ENCODE assay signal across 12 cellular contexts in the genomic region with DNA sequence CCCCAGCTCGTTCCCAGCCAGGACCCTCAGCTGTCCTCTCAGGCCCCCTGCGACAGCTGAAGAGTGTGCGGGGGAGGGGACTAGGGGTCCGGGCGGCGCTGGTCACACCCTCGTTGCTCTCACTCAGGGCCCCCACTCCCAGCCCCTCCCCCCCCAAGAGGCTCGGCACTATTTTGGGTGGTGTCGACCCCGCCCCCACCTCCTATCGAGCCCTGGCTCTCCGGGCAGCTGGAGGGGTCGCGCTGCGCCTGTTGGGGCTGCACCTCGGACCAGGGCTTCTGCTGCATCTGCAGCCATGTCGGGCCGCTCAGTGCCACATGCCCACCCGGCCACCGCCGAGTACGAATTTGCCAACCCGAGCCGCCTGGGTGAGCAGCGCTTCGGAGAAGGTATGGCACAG. TPM values are rescaled to one million over a fixed set of nuclear protein-coding genes. Genes with fewer than 3 reads are reported as not detected.
DNase-seq lines count a peak whose midpoint lies in the region; ATAC-seq and TF ChIP-seq lines count a peak whose summit lies in the region.
"Had no signal": no experiment of that assay in that cellular context is flagged by ENCODE, and none has a peak within 500 bp of the region (broad histone marks: within the 10 kb centered on the region; RNA-seq: fewer than 3 reads in every experiment).

A gene with protein sequence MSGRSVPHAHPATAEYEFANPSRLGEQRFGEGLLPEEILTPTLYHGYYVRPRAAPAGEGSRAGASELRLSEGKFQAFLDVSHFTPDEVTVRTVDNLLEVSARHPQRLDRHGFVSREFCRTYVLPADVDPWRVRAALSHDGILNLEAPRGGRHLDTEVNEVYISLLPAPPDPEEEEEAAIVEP (plus strand): TSS at position 200 of the 400 bp plus-strand sequence. CDS start 96 bp downstream, at position 296.

- H3K9ac ChIP-seq in SK-N-SH = no peak within 1 kb of the TSS

- CTCF ChIA-PET in SK-N-SH (lab: Yijun Ruan, JAX) = no interaction called here

- H2AFZ ChIP-seq in SK-N-SH (ENCODE audit: low read depth) = peak within 1 kb of the TSS; percentile 46; the same call in 1 of the 2 replicates

- peaks cover 7% of the 10 kb centered on the region for H3K27me3 Mint-ChIP-seq in osteocyte (ENCODE audit: unreplicated experiment)

- peaks cover 6 to 7% of the 10 kb centered on the region in 2 experiments; a peak in 2 of 4 replicates for H3K4me1 ChIP-seq in SK-N-SH (ENCODE audit: control insufficient read depth in 1 of 2, insufficient read depth in 2 of 2, low read depth in 1 of 2, low read length in 1 of 2)
- H3K4me1 ChIP-seq in aorta (ENCODE audit: control insufficient read depth in 1 of 2, insufficient read depth in 2 of 2, low read length in 2 of 2) = peaks cover 0 to 6% of the 10 kb centered on the region in 2 donors

- H4K20me1 ChIP-seq in SK-N-SH (ENCODE audit: insufficient read depth) = no peaks in the 10 kb centered on the region

- H3K79me2 ChIP-seq in SK-N-SH (ENCODE audit: insufficient read depth) = no peaks in the 10 kb centered on the region

- 83% methylated on average over 11 of the region's 26 CpGs for WGBS in SK-N-SH (ENCODE audit: low lambda C conversion rate)
- WGBS in aorta, 2 donors = 1 to 2% methylated on average over 16 to 26 of the region's 26 CpGs

- DNase-seq in SK-N-SH = no peak
- DNase-seq in cardiac septum (ENCODE audit: low spot score) = no peak
- DNase-seq in osteocyte (ENCODE audit: extremely low spot score, unreplicated experiment) = no peak
- peak; percentile 65 to 84 for DNase-seq in aorta
- no peak for DNase-seq in retina
- DNase-seq in HUDEP-2 (lab: John Stamatoyannopoulos, UW; ENCODE audit: unreplicated experiment in 76 of 76) = no peak
- DNase-seq: activated gamma-delta T cell treated with Interleukin-2 at 50 U/mL for 16 hours, NCI-H2107 had no signal

- no peaks in the 10 kb centered on the region for H3K36me3 ChIP-seq in SK-N-SH (replicated peaks in 1 of 2; ENCODE audit: control insufficient read depth in 1 of 2, insufficient read depth in 2 of 2, low read length in 1 of 2)
- peaks cover 0 to 3% of the 10 kb centered on the region in 2 donors for H3K36me3 ChIP-seq in aorta (ENCODE audit: control insufficient read depth in 1 of 2, insufficient read depth in 2 of 2, low read length in 1 of 2)

- TF ChIP-seq CTCF in SK-N-SH (IDR thresholded peaks at IDR 0.05) (no peak), osteocyte (IDR thresholded peaks at IDR 0.05) (no peak)

- no peaks in the 10 kb centered on the region for H3F3A ChIP-seq in SK-N-SH (replicated peaks; ENCODE audit: insufficient read depth)

- H3K4me1 Mint-ChIP-seq in osteocyte (ENCODE audit: unreplicated experiment) = peaks cover 36% of the 10 kb centered on the region

- no peaks in the 10 kb centered on the region for H3K9me3 ChIP-seq in SK-N-SH
- no peaks in the 10 kb centered on the region for H3K9me3 ChIP-seq in aorta (ENCODE audit: control insufficient read depth, low read length)

- TF ChIP-seq EP300 in SK-N-SH (IDR thresholded peaks at IDR 0.05; ENCODE audit: borderline replicate concordance in 1 of 2, low read depth in 1 of 2, low read length in 1 of 2) = no peak

- no peak within 1 kb of the TSS for H3K4me3 ChIP-seq in SK-N-SH (ENCODE audit: low read depth in 2 of 2, low read length in 1 of 2)
- H3K4me3 ChIP-seq in aorta (ENCODE audit: low read length in 2 of 2) = peak within 1 kb of the TSS; percentile 79 to 98

- no peak for TF ChIP-seq RAD21 in SK-N-SH (IDR thresholded peaks at IDR 0.05; ENCODE audit: low read length)

- ATAC-seq in SK-N-SH treated with all-trans-retinoic acid at 6 μM for 48 hours = no peak
- peak; percentile 15 for ATAC-seq in aorta (ENCODE audit: low FRiP score)
- ATAC-seq in GM18907 (IDR thresholded peaks at IDR 0.05; ENCODE audit: unreplicated experiment) = no peak

- H3K4me3 Mint-ChIP-seq in osteocyte (ENCODE audit: unreplicated experiment) = peak within 1 kb of the TSS; percentile 44
- H3K4me3 Mint-ChIP-seq: T-helper 1 cell treated with Interleukin-12 subunit alpha and Interleukin-12 subunit beta and Interleukin-4 antibody, amounts not matched to agents 30 μg/mL and 1 μg/mL, for 36 hours had no signal

- peak within 1 kb of the TSS; percentile 98 for H3K27ac Mint-ChIP-seq in osteocyte (ENCODE audit: unreplicated experiment)
- H3K27ac Mint-ChIP-seq: T-helper 1 cell treated with Interleukin-12 subunit alpha and Interleukin-12 subunit beta and Interleukin-4 antibody, amounts not matched to agents 30 μg/mL and 1 μg/mL, for 36 hours had no signal

- H3K9me3 Mint-ChIP-seq in osteocyte (ENCODE audit: unreplicated experiment) = no peaks in the 10 kb centered on the region
- H3K9me3 Mint-ChIP-seq: T-helper 1 cell treated with Interleukin-12 subunit alpha and Interleukin-12 subunit beta and Interleukin-4 antibody, amounts not matched to agents 30 μg/mL and 1 μg/mL, for 36 hours had no signal

- H3K27ac ChIP-seq in SK-N-SH (ENCODE audit: low read depth in 2 of 2, low read length in 1 of 2) = peak within 1 kb of the TSS in 1 of 2 experiments; percentile 33; a peak in 1 of 4 replicates
- H3K27ac ChIP-seq in aorta (ENCODE audit: low read depth in 1 of 2, low read length in 2 of 2) = peak within 1 kb of the TSS; percentile 97 to 99
- H3K27ac ChIP-seq: 22Rv1 had no signal

- POLR2A ChIA-PET in SK-N-SH (lab: Yijun Ruan, JAX) = no interaction called here

- H3K9me2 ChIP-seq in SK-N-SH = no peaks in the 10 kb centered on the region

- no peaks in the 10 kb centered on the region for H3K36me3 Mint-ChIP-seq in osteocyte (ENCODE audit: unreplicated experiment)

- H3K27me3 ChIP-seq in SK-N-SH (ENCODE audit: insufficient read depth) (no peaks in the 10 kb centered on the region), aorta (ENCODE audit: control insufficient read depth in 1 of 2, insufficient read depth in 2 of 2, low read length in 1 of 2) (no peaks in the 10 kb centered on the region)

- H3K4me2 ChIP-seq in SK-N-SH = peak within 1 kb of the TSS; percentile 34; the same call in 1 of the 2 replicates

- intact Hi-C loops in cardiac septum (cut with DNase I) (no loop called here), aorta (cut with DNase I) (loop anchor here in 1 of 2 donors (2.0 kb wide), 1 partner anchor 34 kb away; a partner anchor contains a TSS)

TF ChIP-seq in SK-N-SH, 30 proteins besides CTCF, POLR2A, EP300 and RAD21 (continues in another document):
- TF ChIP-seq, protein P1, sequence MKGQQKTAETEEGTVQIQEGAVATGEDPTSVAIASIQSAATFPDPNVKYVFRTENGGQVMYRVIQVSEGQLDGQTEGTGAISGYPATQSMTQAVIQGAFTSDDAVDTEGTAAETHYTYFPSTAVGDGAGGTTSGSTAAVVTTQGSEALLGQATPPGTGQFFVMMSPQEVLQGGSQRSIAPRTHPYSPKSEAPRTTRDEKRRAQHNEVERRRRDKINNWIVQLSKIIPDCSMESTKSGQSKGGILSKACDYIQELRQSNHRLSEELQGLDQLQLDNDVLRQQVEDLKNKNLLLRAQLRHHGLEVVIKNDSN (IDR thresholded peaks at IDR 0.05; ENCODE audit: borderline replicate concordance, low read depth) = no peak
- TF ChIP-seq SIN3A (IDR thresholded peaks at IDR 0.05; ENCODE audit: borderline replicate concordance, low read depth, low read length) = no peak
- TF ChIP-seq, protein P2, sequence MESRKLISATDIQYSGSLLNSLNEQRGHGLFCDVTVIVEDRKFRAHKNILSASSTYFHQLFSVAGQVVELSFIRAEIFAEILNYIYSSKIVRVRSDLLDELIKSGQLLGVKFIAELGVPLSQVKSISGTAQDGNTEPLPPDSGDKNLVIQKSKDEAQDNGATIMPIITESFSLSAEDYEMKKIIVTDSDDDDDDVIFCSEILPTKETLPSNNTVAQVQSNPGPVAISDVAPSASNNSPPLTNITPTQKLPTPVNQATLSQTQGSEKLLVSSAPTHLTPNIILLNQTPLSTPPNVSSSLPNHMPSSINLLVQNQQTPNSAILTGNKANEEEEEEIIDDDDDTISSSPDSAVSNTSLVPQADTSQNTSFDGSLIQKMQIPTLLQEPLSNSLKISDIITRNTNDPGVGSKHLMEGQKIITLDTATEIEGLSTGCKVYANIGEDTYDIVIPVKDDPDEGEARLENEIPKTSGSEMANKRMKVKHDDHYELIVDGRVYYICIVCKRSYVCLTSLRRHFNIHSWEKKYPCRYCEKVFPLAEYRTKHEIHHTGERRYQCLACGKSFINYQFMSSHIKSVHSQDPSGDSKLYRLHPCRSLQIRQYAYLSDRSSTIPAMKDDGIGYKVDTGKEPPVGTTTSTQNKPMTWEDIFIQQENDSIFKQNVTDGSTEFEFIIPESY (IDR thresholded peaks at IDR 0.05; ENCODE audit: borderline replicate concordance, low read depth) = no peak

TF ChIP-seq in SK-N-SH treated with all-trans-retinoic acid at 6 μM for 48 hours, 23 proteins besides CTCF, POLR2A, EP300 and RAD21 (continues in another document):
- TF ChIP-seq ZFP3 (CRISPR knock-in tag; IDR thresholded peaks at IDR 0.05) (no peak), ZFP30 (CRISPR knock-in tag; IDR thresholded peaks at IDR 0.05) (no peak), ZNF565 (CRISPR knock-in tag; conservative IDR thresholded peaks at IDR 0.05; ENCODE audit: low read depth) (no peak)
- TF ChIP-seq, protein P3, sequence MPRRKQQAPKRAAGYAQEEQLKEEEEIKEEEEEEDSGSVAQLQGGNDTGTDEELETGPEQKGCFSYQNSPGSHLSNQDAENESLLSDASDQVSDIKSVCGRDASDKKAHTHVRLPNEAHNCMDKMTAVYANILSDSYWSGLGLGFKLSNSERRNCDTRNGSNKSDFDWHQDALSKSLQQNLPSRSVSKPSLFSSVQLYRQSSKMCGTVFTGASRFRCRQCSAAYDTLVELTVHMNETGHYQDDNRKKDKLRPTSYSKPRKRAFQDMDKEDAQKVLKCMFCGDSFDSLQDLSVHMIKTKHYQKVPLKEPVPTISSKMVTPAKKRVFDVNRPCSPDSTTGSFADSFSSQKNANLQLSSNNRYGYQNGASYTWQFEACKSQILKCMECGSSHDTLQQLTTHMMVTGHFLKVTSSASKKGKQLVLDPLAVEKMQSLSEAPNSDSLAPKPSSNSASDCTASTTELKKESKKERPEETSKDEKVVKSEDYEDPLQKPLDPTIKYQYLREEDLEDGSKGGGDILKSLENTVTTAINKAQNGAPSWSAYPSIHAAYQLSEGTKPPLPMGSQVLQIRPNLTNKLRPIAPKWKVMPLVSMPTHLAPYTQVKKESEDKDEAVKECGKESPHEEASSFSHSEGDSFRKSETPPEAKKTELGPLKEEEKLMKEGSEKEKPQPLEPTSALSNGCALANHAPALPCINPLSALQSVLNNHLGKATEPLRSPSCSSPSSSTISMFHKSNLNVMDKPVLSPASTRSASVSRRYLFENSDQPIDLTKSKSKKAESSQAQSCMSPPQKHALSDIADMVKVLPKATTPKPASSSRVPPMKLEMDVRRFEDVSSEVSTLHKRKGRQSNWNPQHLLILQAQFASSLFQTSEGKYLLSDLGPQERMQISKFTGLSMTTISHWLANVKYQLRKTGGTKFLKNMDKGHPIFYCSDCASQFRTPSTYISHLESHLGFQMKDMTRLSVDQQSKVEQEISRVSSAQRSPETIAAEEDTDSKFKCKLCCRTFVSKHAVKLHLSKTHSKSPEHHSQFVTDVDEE (CRISPR knock-in tag; IDR thresholded peaks at IDR 0.05) = no peak

RNA-seq across cellular contexts. Expression of the gene that starts here (rescaled TPM):
- polyA plus RNA-seq in SK-N-SH (2012; rRNA removed) = not detected in 2 replicates
- 0.03 TPM in 1 of 2 replicates, not detected in the other for polyA plus RNA-seq in SK-N-SH (2012; cell fraction: cytosol; rRNA removed)
- 0.13 TPM in 1 of 2 replicates, not detected in the other for polyA plus RNA-seq in SK-N-SH (2012; cell fraction: nucleus; rRNA removed)
- 59.9 TPM for total RNA-seq in cardiac septum
- total RNA-seq in osteocyte = 0.34 TPM in 1 of 2 replicates, not detected in the other
- total RNA-seq in aorta = 10 to 100 TPM; 18.1 to 24.8 TPM
- 10 to 100 TPM; 13.8 to 60.2 TPM for polyA plus RNA-seq in aorta

Comparison
In these comparisons a context has a peak if more than half of its experiments do, and no peak if none do; other contexts are left out.
1. RNA of the gene that starts here (total RNA-seq): 59.9 TPM in cardiac septum (single experiment) and 18.1 to 24.8 TPM in aorta; 0.34 TPM in osteocyte; every median in the first group is over 10 times any median in the second.
2. RNA of the gene that starts here (polyA plus RNA-seq): 13.8 to 60.2 TPM in aorta; 0.03 to 0.13 TPM in SK-N-SH; every median in the first group is over 10 times any median in the second.
3. DNase-seq: peak in aorta (2 of 2); none in SK-N-SH (single experiment), cardiac septum (single experiment), osteocyte (single experiment), retina (single experiment) and HUDEP-2 (0 of 76).
4. H3K4me3 ChIP-seq: peak in aorta (2 of 2); none in SK-N-SH (0 of 2).